11 cellular contexts compared by ENCODE assay signal in the genomic region with DNA sequence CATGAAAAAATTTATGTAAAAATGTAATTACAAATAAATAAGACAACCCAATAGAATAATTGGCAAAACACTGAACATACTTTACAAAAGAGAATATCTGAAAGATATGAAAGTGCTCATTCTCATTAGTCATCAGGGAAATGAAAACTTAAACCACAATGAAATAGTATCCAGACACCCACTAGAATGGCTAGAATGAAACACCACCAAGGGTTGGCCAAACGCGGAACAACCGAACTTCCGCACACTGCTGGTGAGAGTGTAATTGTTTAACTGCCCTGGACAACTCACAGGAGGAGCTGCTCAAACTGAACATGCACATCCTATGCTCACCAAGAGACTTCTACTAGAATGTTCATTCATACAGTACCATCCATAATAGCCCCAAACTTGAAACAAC. TPM values are rescaled to one million over a fixed set of nuclear protein-coding genes. Genes with fewer than 3 reads are reported as not detected.
DNase-seq lines count a peak whose midpoint lies in the region; ATAC-seq lines count a peak whose summit lies in the region.
"Had no signal": no experiment of that assay in that cellular context is flagged by ENCODE, and none has a peak within 500 bp of the region (broad histone marks: within the 10 kb centered on the region; RNA-seq: fewer than 3 reads in every experiment).

No MANE protein-coding gene starts in this region.

- H3K9me3 Mint-ChIP-seq in activated naive CD4-positive, alpha-beta T cell treated with anti-CD3 and anti-CD28 coated beads, Interleukin-2, amount 50 U/mL, for 24 hours = no peaks in the 10 kb centered on the region
- no peaks in the 10 kb centered on the region for H3K9me3 Mint-ChIP-seq in activated T-helper 17 cell treated with anti-CD3 and anti-CD28 coated beads, Interleukin-2, amount 50 U/mL, for 72 hours
- no peaks in the 10 kb centered on the region for H3K9me3 Mint-ChIP-seq in stimulated activated memory B cell treated with anti-CD40 and anti-IgM and Interleukin-4, amounts not matched to agents 10 μg/mL and 1 μg/mL and 100 μg/mL, for 72 hours

- H3K4me3 Mint-ChIP-seq in activated naive CD4-positive, alpha-beta T cell treated with anti-CD3 and anti-CD28 coated beads, Interleukin-2, amount 50 U/mL, for 24 hours = peak overlapping the region; percentile 13
- no peak overlapping the region for H3K4me3 Mint-ChIP-seq in activated T-helper 17 cell treated with anti-CD3 and anti-CD28 coated beads, Interleukin-2, amount 50 U/mL, for 72 hours
- H3K4me3 Mint-ChIP-seq in stimulated activated memory B cell treated with anti-CD40 and anti-IgM and Interleukin-4, amounts not matched to agents 10 μg/mL and 1 μg/mL and 100 μg/mL, for 72 hours = no peak overlapping the region

- H3K27me3 Mint-ChIP-seq in activated naive CD4-positive, alpha-beta T cell treated with anti-CD3 and anti-CD28 coated beads, Interleukin-2, amount 50 U/mL, for 24 hours = no peaks in the 10 kb centered on the region
- no peaks in the 10 kb centered on the region for H3K27me3 Mint-ChIP-seq in activated T-helper 17 cell treated with anti-CD3 and anti-CD28 coated beads, Interleukin-2, amount 50 U/mL, for 72 hours
- peaks cover 9% of the 10 kb centered on the region for H3K27me3 Mint-ChIP-seq in stimulated activated memory B cell treated with anti-CD40 and anti-IgM and Interleukin-4, amounts not matched to agents 10 μg/mL and 1 μg/mL and 100 μg/mL, for 72 hours

- H3K27ac Mint-ChIP-seq in activated naive CD4-positive, alpha-beta T cell treated with anti-CD3 and anti-CD28 coated beads, Interleukin-2, amount 50 U/mL, for 24 hours = no peak overlapping the region
- no peak overlapping the region for H3K27ac Mint-ChIP-seq in activated T-helper 17 cell treated with anti-CD3 and anti-CD28 coated beads, Interleukin-2, amount 50 U/mL, for 72 hours
- no peak overlapping the region for H3K27ac Mint-ChIP-seq in stimulated activated memory B cell treated with anti-CD40 and anti-IgM and Interleukin-4, amounts not matched to agents 10 μg/mL and 1 μg/mL and 100 μg/mL, for 72 hours

- peaks cover 10% of the 10 kb centered on the region for H3K4me1 Mint-ChIP-seq in activated naive CD4-positive, alpha-beta T cell treated with anti-CD3 and anti-CD28 coated beads, Interleukin-2, amount 50 U/mL, for 24 hours
- H3K4me1 Mint-ChIP-seq in activated T-helper 17 cell treated with anti-CD3 and anti-CD28 coated beads, Interleukin-2, amount 50 U/mL, for 72 hours = peaks cover 7% of the 10 kb centered on the region
- no peaks in the 10 kb centered on the region for H3K4me1 Mint-ChIP-seq in stimulated activated memory B cell treated with anti-CD40 and anti-IgM and Interleukin-4, amounts not matched to agents 10 μg/mL and 1 μg/mL and 100 μg/mL, for 72 hours

- DNase-seq in activated naive CD4-positive, alpha-beta T cell treated with anti-CD3 and anti-CD28 coated beads, Interleukin-2, amount 50 U/mL, for 16 hours = no peak
- DNase-seq in LHCN-M2 (ENCODE audit: low read depth) (peak; percentile 64), caudate nucleus (lab: John Stamatoyannopoulos, UW) (no peak), foreskin melanocyte (no peak)
- DNase-seq: foreskin keratinocyte, NCI-H69 had no signal

- H3K27ac ChIP-seq in caudate nucleus (ENCODE audit: low read depth, low read length) = no peak overlapping the region
- H3K27ac ChIP-seq: breast epithelium, foreskin keratinocyte had no signal

- H3K36me3 Mint-ChIP-seq in activated naive CD4-positive, alpha-beta T cell treated with anti-CD3 and anti-CD28 coated beads, Interleukin-2, amount 50 U/mL, for 24 hours = no peaks in the 10 kb centered on the region
- no peaks in the 10 kb centered on the region for H3K36me3 Mint-ChIP-seq in activated T-helper 17 cell treated with anti-CD3 and anti-CD28 coated beads, Interleukin-2, amount 50 U/mL, for 72 hours (ENCODE audit: low read depth)
- H3K36me3 Mint-ChIP-seq in stimulated activated memory B cell treated with anti-CD40 and anti-IgM and Interleukin-4, amounts not matched to agents 10 μg/mL and 1 μg/mL and 100 μg/mL, for 72 hours = no peaks in the 10 kb centered on the region

- ATAC-seq in activated T-helper 17 cell treated with anti-CD3 and anti-CD28 coated beads, Interleukin-2, amount 50 U/mL, for 72 hours (replicated peaks) = peak; percentile 96
- ATAC-seq in stimulated activated memory B cell treated with anti-CD40 and anti-IgM and Interleukin-4, amounts not matched to agents 10 μg/mL and 1 μg/mL and 100 μg/mL, for 72 hours = peak; percentile 73
- ATAC-seq in HG03460 (IDR thresholded peaks at IDR 0.05; ENCODE audit: unreplicated experiment) = no peak
- ATAC-seq: foreskin keratinocyte had no signal

RNA-seq across cellular contexts. Expression of gene ZDHHC7, which starts 5.8 kb away (rescaled TPM):
- total RNA-seq in LHCN-M2 (2014; rRNA removed) = 73.2 and 75.1 TPM in 2 replicates
- polyA plus RNA-seq in LHCN-M2 (2012) = 41.3 TPM
- 10 to 100 TPM; 25.2 to 32.9 TPM for total RNA-seq in activated T-helper 17 cell treated with anti-CD3 and anti-CD28 coated beads, Interleukin-2, amount 50 U/mL, for 72 hours

RNA-seq across cellular contexts. Expression of gene KIAA0513, which starts 10.4 kb away (rescaled TPM):
- total RNA-seq in LHCN-M2 (2014; rRNA removed) = 11.4 and 12.8 TPM in 2 replicates
- polyA plus RNA-seq in LHCN-M2 (2012) = 8.0 TPM
- total RNA-seq in activated T-helper 17 cell treated with anti-CD3 and anti-CD28 coated beads, Interleukin-2, amount 50 U/mL, for 72 hours = 1 to 10 TPM; 3.9 to 9.6 TPM
